ENCODE assay signal across 16 cellular contexts in genomic region chr13:51437550-51438127, GRCh38. TPM values are rescaled to one million over a fixed set of nuclear protein-coding genes. Genes with fewer than 3 reads are reported as not detected.
DNase-seq lines count a peak whose midpoint lies in the region; TF ChIP-seq lines count a peak whose summit lies in the region.
"Had no signal": no experiment of that assay in that cellular context is flagged by ENCODE, and none has a peak within 500 bp of the region (broad histone marks: within the 10 kb centered on the region; RNA-seq: fewer than 3 reads in every experiment).

No MANE protein-coding gene starts in this region.

- H3K27me3 Mint-ChIP-seq in HFFc6 (ENCODE audit: insufficient read depth) (no peaks in the 10 kb centered on the region; the same call in 1 of the 2 replicates), chondrocyte (ENCODE audit: low read depth) (no peaks in the 10 kb centered on the region), osteocyte (ENCODE audit: unreplicated experiment) (no peaks in the 10 kb centered on the region)

- in situ Hi-C loops in GM23248 (cut with MboI): loop anchor here (25.0 kb wide), 1 partner anchor 700 kb away; the partner anchor contains the start of gene NEK5

- no peak overlapping the region for H3K23ac ChIP-seq in trophoblast cell (ENCODE audit: low read length)

- H3K79me2 ChIP-seq in GM23248 (ENCODE audit: insufficient read depth) (peaks cover 64% of the 10 kb centered on the region), trophoblast cell (ENCODE audit: control insufficient read depth, insufficient read depth, low read length, poor library complexity) (no peaks in the 10 kb centered on the region)

- H3K9me3 ChIP-seq in GM23248 (ENCODE audit: low read depth): no peaks in the 10 kb centered on the region
- no peaks in the 10 kb centered on the region for H3K9me3 ChIP-seq in trophoblast cell (ENCODE audit: insufficient read depth, low read depth, low read length)
- H3K9me3 ChIP-seq: SJSA1 had no signal

- H3K4me1 ChIP-seq in GM23248 (ENCODE audit: insufficient read depth) (no peaks in the 10 kb centered on the region), trophoblast cell (ENCODE audit: control insufficient read depth in 1 of 2, insufficient read depth in 2 of 2, low read length in 2 of 2) (no peaks in the 10 kb centered on the region)
- H3K4me1 ChIP-seq: SJSA1 had no signal

- H4K8ac ChIP-seq in trophoblast cell (ENCODE audit: low read depth, low read length): no peak overlapping the region

- TF ChIP-seq CTCF in HFFc6 (IDR thresholded peaks at IDR 0.05): no peak
- TF ChIP-seq CTCF in chondrocyte (IDR thresholded peaks at IDR 0.05): no peak
- TF ChIP-seq CTCF in osteocyte (IDR thresholded peaks at IDR 0.05): no peak

- H3K79me1 ChIP-seq in trophoblast cell (ENCODE audit: low read length): no peaks in the 10 kb centered on the region

- no peak overlapping the region for H4K91ac ChIP-seq in trophoblast cell (ENCODE audit: low read depth, low read length)

- H3K9me2 ChIP-seq in GM23248 (ENCODE audit: insufficient read depth): no peaks in the 10 kb centered on the region

- H3K27me3 ChIP-seq in GM23248 (replicated peaks; ENCODE audit: insufficient read depth) (no peaks in the 10 kb centered on the region), trophoblast cell (ENCODE audit: insufficient read depth, low read length) (no peaks in the 10 kb centered on the region)
- H3K27me3 ChIP-seq: SJSA1 had no signal

- H3K27ac ChIP-seq in GM23248: 0 out of 2 replicates have a peak overlapping the region, but pooled peaks have one; percentile 5
- no peak overlapping the region for H3K27ac ChIP-seq in trophoblast cell (ENCODE audit: low read depth, low read length)
- H3K27ac ChIP-seq: SJSA1 had no signal

- no peak overlapping the region for H2AK5ac ChIP-seq in trophoblast cell (ENCODE audit: low read length)

- H2BK12ac ChIP-seq in trophoblast cell (ENCODE audit: low read length): no peak overlapping the region

- no peaks in the 10 kb centered on the region for H3K9me3 Mint-ChIP-seq in HFFc6
- no peaks in the 10 kb centered on the region for H3K9me3 Mint-ChIP-seq in chondrocyte (ENCODE audit: low read depth)
- no peaks in the 10 kb centered on the region for H3K9me3 Mint-ChIP-seq in osteocyte (ENCODE audit: unreplicated experiment)

- no peak overlapping the region for H2BK120ac ChIP-seq in trophoblast cell (ENCODE audit: insufficient read depth, low read length, poor library complexity)

- no peaks in the 10 kb centered on the region; the same call in 1 of the 2 replicates for H3K36me3 ChIP-seq in GM23248 (ENCODE audit: low read depth)
- H3K36me3 ChIP-seq in trophoblast cell (ENCODE audit: control insufficient read depth in 1 of 2, insufficient read depth in 2 of 2, low read length in 2 of 2): peaks cover 8% of the 10 kb centered on the region in 2 experiments

- H2AFZ ChIP-seq in GM23248: no peak overlapping the region
- H2AFZ ChIP-seq in trophoblast cell (ENCODE audit: insufficient read depth, low read length, poor library complexity): no peak overlapping the region

- H3K4me2 ChIP-seq in GM23248 (ENCODE audit: unreplicated experiment) (no peak overlapping the region), trophoblast cell (ENCODE audit: low read length) (no peak overlapping the region)

- H3K9ac ChIP-seq in GM23248 (no peak overlapping the region), trophoblast cell (ENCODE audit: low read length) (no peak overlapping the region)

- no peak overlapping the region for H4K12ac ChIP-seq in trophoblast cell (ENCODE audit: low read depth, low read length)

- H2BK5ac ChIP-seq in trophoblast cell (ENCODE audit: low read depth, low read length, poor library complexity): no peak overlapping the region

- 71 to 78% methylated on average over 4 of the region's 4 CpGs for WGBS in GM23248 (ENCODE audit: low coverage in 1 of 2, low lambda C conversion rate in 2 of 2, missing lambda C conversion rate in 2 of 2), 2 experiments
- no CpG with 5 or more reads among the region's 4 CpGs for WGBS in trophoblast cell (ENCODE audit: extremely low coverage, insufficient coverage, insufficient read length)

- H3K18ac ChIP-seq in trophoblast cell (ENCODE audit: low read length): no peak overlapping the region

- no peak overlapping the region for H3K4ac ChIP-seq in trophoblast cell (ENCODE audit: low read depth, low read length)

- H3K27ac Mint-ChIP-seq in HFFc6 (peak overlapping the region; percentile 14; the same call in 1 of the 2 replicates), chondrocyte (ENCODE audit: unreplicated experiment) (peak overlapping the region; percentile 61), osteocyte (ENCODE audit: unreplicated experiment) (peak overlapping the region; percentile 35)

- H3K4me3 Mint-ChIP-seq in HFFc6 (no peak overlapping the region), chondrocyte (ENCODE audit: unreplicated experiment) (no peak overlapping the region), osteocyte (ENCODE audit: unreplicated experiment) (no peak overlapping the region)

- DNase-seq in GM23248 (no peak), HFFc6 (no peak), chondrocyte (ENCODE audit: low spot score) (no peak), osteocyte (ENCODE audit: extremely low spot score, unreplicated experiment) (no peak), NCI-H510A (lab: John Stamatoyannopoulos, UW) (no peak), dermis blood vessel endothelial cell (no peak), trophoblast cell (no peak)
- DNase-seq: ACHN, C1 segment of cervical spinal cord, HCEC 1CT, NCI-H1092 treated with DMSO at 0.1 percent for 48 hours, NCI-H2081 treated with DMSO at 0.1 percent for 48 hours, NCI-H510A treated with DMSO at 0.1 percent for 48 hours, NCI-H774, PC-3 had no signal

- peaks cover 26% of the 10 kb centered on the region; the same call in 1 of the 2 replicates for H3F3A ChIP-seq in GM23248 (ENCODE audit: insufficient read depth)

- H3K4me1 Mint-ChIP-seq in HFFc6 (ENCODE audit: low read depth) (no peaks in the 10 kb centered on the region), chondrocyte (ENCODE audit: low read depth) (no peaks in the 10 kb centered on the region), osteocyte (ENCODE audit: unreplicated experiment) (peaks cover 5% of the 10 kb centered on the region)

- H3K14ac ChIP-seq in trophoblast cell (ENCODE audit: low read length): no peak overlapping the region

- H3K36me3 Mint-ChIP-seq in HFFc6 (ENCODE audit: low read depth) (no peaks in the 10 kb centered on the region), chondrocyte (ENCODE audit: low read depth) (no peaks in the 10 kb centered on the region), osteocyte (ENCODE audit: unreplicated experiment) (no peaks in the 10 kb centered on the region)

- H3K4me3 ChIP-seq in GM23248: no peak overlapping the region
- no peak overlapping the region for H3K4me3 ChIP-seq in trophoblast cell (ENCODE audit: low read depth, low read length)
- H3K4me3 ChIP-seq: SJSA1 had no signal

- H4K20me1 ChIP-seq in GM23248 (ENCODE audit: insufficient read depth): no peaks in the 10 kb centered on the region

RNA-seq across cellular contexts. Expression of gene INTS6, which starts 15.2 kb away (rescaled TPM):
- 35.2 and 59.4 TPM in 2 replicates for total RNA-seq in GM23248 (2014; rRNA removed; shearing (Covaris generic))
- polyA plus RNA-seq in GM23248 (2016; fragmentation: Nextera tagmentation; extraction: Ambion mirVana): 15.8 and 18.2 TPM in 2 replicates
- total RNA-seq in HFFc6 (2021; fragmentation: NEBNext Ultra II Directional; extraction: Animal tissue kit (Norgen Biotek cat#: 25700)): 10 to 100 TPM; 32.4 to 38.6 (median 33.5) TPM
- total RNA-seq in chondrocyte (25.6 to 37.7 TPM (median 27.4 TPM) in 3 replicates), osteocyte (36.4 and 39.4 TPM in 2 replicates), dermis blood vessel endothelial cell (51.2 and 52.1 TPM in 2 replicates)
- polyA plus RNA-seq in trophoblast cell (2013): 31.0 and 31.6 TPM in 2 replicates
